In genomic region chr10:3119796-3120459, GRCh38 we compare ENCODE assay signal across 8 cellular contexts. TPM values are rescaled to one million over a fixed set of nuclear protein-coding genes. Genes with fewer than 3 reads are reported as not detected.
DNase-seq lines count a peak whose midpoint lies in the region; ATAC-seq, FAIRE-seq and TF ChIP-seq lines count a peak whose summit lies in the region.

No MANE protein-coding gene starts in this region.

- H3K27ac Mint-ChIP-seq in MCF 10A (ENCODE audit: low read depth, unreplicated experiment) (no peak overlapping the region), type B pancreatic cell (no peak overlapping the region)

- peaks cover 8% of the 10 kb centered on the region for H3K4me1 Mint-ChIP-seq in MCF 10A (ENCODE audit: insufficient read depth, unreplicated experiment)
- H3K4me1 Mint-ChIP-seq in type B pancreatic cell (ENCODE audit: unreplicated experiment): peaks cover under 1% of the 10 kb centered on the region

- H3K27me3 ChIP-seq in breast epithelium (no peaks in the 10 kb centered on the region), SK-N-SH (ENCODE audit: insufficient read depth) (no peaks in the 10 kb centered on the region), foreskin keratinocyte (no peaks in the 10 kb centered on the region)

- peak; percentile 39 for ATAC-seq in foreskin keratinocyte

- H3K4me1 ChIP-seq in breast epithelium (no peaks in the 10 kb centered on the region), SK-N-SH (ENCODE audit: control insufficient read depth in 1 of 2, insufficient read depth in 2 of 2, low read depth in 1 of 2, low read length in 1 of 2) (no peaks in the 10 kb centered on the region), foreskin keratinocyte (peaks cover 12% of the 10 kb centered on the region)

- H3F3A ChIP-seq in SK-N-SH (replicated peaks; ENCODE audit: insufficient read depth): no peaks in the 10 kb centered on the region

- H3K9ac ChIP-seq in SK-N-SH: no peak overlapping the region

- H4K20me1 ChIP-seq in SK-N-SH (ENCODE audit: insufficient read depth): no peaks in the 10 kb centered on the region

- TF ChIP-seq CTCF in MCF 10A (IDR thresholded peaks at IDR 0.05; ENCODE audit: unreplicated experiment) (peak; percentile 45), breast epithelium (IDR thresholded peaks at IDR 0.05) (no peak), SK-N-SH (IDR thresholded peaks at IDR 0.05) (peak; percentile 66), foreskin keratinocyte (conservative IDR thresholded peaks at IDR 0.05) (peak; percentile 53), type B pancreatic cell (conservative IDR thresholded peaks at IDR 0.05) (peak; percentile 68)

- H3K4me3 Mint-ChIP-seq in MCF 10A (ENCODE audit: unreplicated experiment): no peak overlapping the region
- no peak overlapping the region for H3K4me3 Mint-ChIP-seq in type B pancreatic cell

- H3K36me3 Mint-ChIP-seq in MCF 10A (ENCODE audit: insufficient read depth, unreplicated experiment): peaks cover 70% of the 10 kb centered on the region
- peaks cover 19% of the 10 kb centered on the region for H3K36me3 Mint-ChIP-seq in type B pancreatic cell

- no peak overlapping the region for H2AFZ ChIP-seq in SK-N-SH (ENCODE audit: low read depth)

- H3K4me3 ChIP-seq in breast epithelium (no peak overlapping the region), SK-N-SH (ENCODE audit: low read depth in 2 of 2, low read length in 1 of 2) (no peak overlapping the region)

- 89% methylated on average over 30 of the region's 31 CpGs for WGBS in SK-N-SH (ENCODE audit: low lambda C conversion rate)

- TF ChIP-seq RAD21 in SK-N-SH (IDR thresholded peaks at IDR 0.05; ENCODE audit: low read length): no peak

- TF ChIP-seq POLR2A in breast epithelium (IDR thresholded peaks at IDR 0.05): no peak

- no peak overlapping the region for H3K4me2 ChIP-seq in SK-N-SH

- H3K9me2 ChIP-seq in SK-N-SH: no peaks in the 10 kb centered on the region

- FAIRE-seq in GM19239 (lab: Jason Lieb, UNC): no peak

- DNase-seq in MCF 10A (ENCODE audit: unreplicated experiment) (peak; percentile 24), breast epithelium (ENCODE audit: low spot score in 2 of 2) (no peak), SK-N-SH (peak; percentile 77), foreskin keratinocyte (no peak), type B pancreatic cell (ENCODE audit: extremely low spot score, unreplicated experiment) (no peak), GM19239 (ENCODE audit: insufficient read length, low spot score) (no peak), middle frontal gyrus (ENCODE audit: extremely low spot score, low spot score) (no peak), retina (no peak)

- no peak for TF ChIP-seq EP300 in SK-N-SH (IDR thresholded peaks at IDR 0.05; ENCODE audit: borderline replicate concordance in 1 of 2, low read depth in 1 of 2, low read length in 1 of 2)

- POLR2A ChIA-PET in MCF 10A (lab: Yijun Ruan, JAX) (interaction anchor here (0.6 kb wide), 1 partner anchor 1146 kb away, joined by 4 read pairs; no protein-coding TSS in a partner anchor), SK-N-SH (lab: Yijun Ruan, JAX) (no interaction called here)

- no peaks in the 10 kb centered on the region for H3K9me3 Mint-ChIP-seq in MCF 10A (ENCODE audit: unreplicated experiment)
- no peaks in the 10 kb centered on the region for H3K9me3 Mint-ChIP-seq in type B pancreatic cell

- BruUV-seq in MCF 10A (replicated peaks; lab: Mats Ljungman, UMichigan): no TSS peak

- H3K9me3 ChIP-seq in breast epithelium (no peaks in the 10 kb centered on the region), SK-N-SH (no peaks in the 10 kb centered on the region)

- intact Hi-C loops in MCF 10A (cut with micrococcal nuclease): no loop called here
- intact Hi-C loops in breast epithelium (cut with DNase I; ENCODE audit: low total_unique reads): no loop called here

- H3K36me3 ChIP-seq in breast epithelium (no peaks in the 10 kb centered on the region), SK-N-SH (replicated peaks in 1 of 2; ENCODE audit: control insufficient read depth in 1 of 2, insufficient read depth in 2 of 2, low read length in 1 of 2) (peaks cover 51 to 75% of the 10 kb centered on the region in 2 experiments)

- no peak overlapping the region for H3K27ac ChIP-seq in breast epithelium
- H3K27ac ChIP-seq in SK-N-SH (ENCODE audit: low read depth in 2 of 2, low read length in 1 of 2): no peak overlapping the region
- no peak overlapping the region for H3K27ac ChIP-seq in foreskin keratinocyte

- CTCF ChIA-PET in MCF 10A (lab: Yijun Ruan, JAX): interaction anchor here (0.7 to 2.0 kb wide), 4 partner anchors 8 to 41 kb away, joined by 3 to 6 read pairs (median 4); no protein-coding TSS in a partner anchor
- CTCF ChIA-PET in SK-N-SH (lab: Yijun Ruan, JAX): interaction anchor here (0.7 to 1.2 kb wide), 7 partner anchors 9 to 578 kb away, joined by 3 to 4 read pairs (median 3); no protein-coding TSS in a partner anchor

- peaks cover 17% of the 10 kb centered on the region; the same call in 1 of the 2 replicates for H3K79me2 ChIP-seq in SK-N-SH (ENCODE audit: insufficient read depth)

- H3K27me3 Mint-ChIP-seq in MCF 10A (ENCODE audit: insufficient read depth, unreplicated experiment) (no peaks in the 10 kb centered on the region), type B pancreatic cell (no peaks in the 10 kb centered on the region)

TF ChIP-seq in SK-N-SH, 30 proteins besides CTCF, POLR2A, EP300 and RAD21:
- TF ChIP-seq SMC3 (IDR thresholded peaks at IDR 0.05; ENCODE audit: low read depth, low read length) (0 out of 2 replicates have a peak, but pooled peaks have one; percentile 4), SIN3A (IDR thresholded peaks at IDR 0.05; ENCODE audit: borderline replicate concordance, low read depth, low read length) (no peak), FOXJ3 (CRISPR knock-in tag; IDR thresholded peaks at IDR 0.05) (no peak)

RNA-seq across cellular contexts. Expression of gene PFKP, which starts 52.6 kb away (rescaled TPM):
- 164 and 186 TPM in 2 replicates for total RNA-seq in MCF 10A (2022)
- 10 to 100 TPM; 16.0 to 37.0 (median 32.9) TPM for total RNA-seq in breast epithelium
- polyA plus RNA-seq in SK-N-SH (2012; rRNA removed): 143 and 175 TPM in 2 replicates
- polyA plus RNA-seq in SK-N-SH (2012; cell fraction: cytosol; rRNA removed): 87.4 and 114 TPM in 2 replicates
- polyA plus RNA-seq in SK-N-SH (2012; cell fraction: nucleus; rRNA removed): 193 and 198 TPM in 2 replicates
- 186 and 190 TPM in 2 replicates for total RNA-seq in foreskin keratinocyte
- 125 and 130 TPM in 2 replicates for polyA plus RNA-seq in foreskin keratinocyte
- total RNA-seq in type B pancreatic cell (ENCODE audit: low replicate concordance): 48.8 and 52.0 TPM in 2 replicates

RNA-seq across cellular contexts. Expression of gene PITRM1, which starts 52.7 kb away (rescaled TPM):
- total RNA-seq in MCF 10A (2022): 132 and 136 TPM in 2 replicates
- total RNA-seq in breast epithelium: 10 to 100 TPM; 64.9 to 76.0 (median 75.8) TPM
- 45.9 and 79.6 TPM in 2 replicates for polyA plus RNA-seq in SK-N-SH (2012; rRNA removed)
- 46.3 and 52.8 TPM in 2 replicates for polyA plus RNA-seq in SK-N-SH (2012; cell fraction: cytosol; rRNA removed)
- polyA plus RNA-seq in SK-N-SH (2012; cell fraction: nucleus; rRNA removed): 185 and 200 TPM in 2 replicates
- total RNA-seq in foreskin keratinocyte: 91.4 and 101 TPM in 2 replicates
- polyA plus RNA-seq in foreskin keratinocyte: 67.5 and 69.7 TPM in 2 replicates
- 57.0 and 62.3 TPM in 2 replicates for total RNA-seq in type B pancreatic cell (ENCODE audit: low replicate concordance)

Comparison
In these comparisons a context has a peak if more than half of its experiments do, and no peak if none do; other contexts are left out.
1. DNase-seq: peak in MCF 10A (single experiment) and SK-N-SH (single experiment); none in breast epithelium (0 of 2), foreskin keratinocyte (0 of 2), type B pancreatic cell (single experiment), GM19239 (single experiment), middle frontal gyrus (single experiment) and retina (single experiment).
2. CTCF ChIP-seq: peak in MCF 10A (single experiment), SK-N-SH (single experiment), foreskin keratinocyte (single experiment) and type B pancreatic cell (single experiment); none in breast epithelium (0 of 3).